In the genomic region with DNA sequence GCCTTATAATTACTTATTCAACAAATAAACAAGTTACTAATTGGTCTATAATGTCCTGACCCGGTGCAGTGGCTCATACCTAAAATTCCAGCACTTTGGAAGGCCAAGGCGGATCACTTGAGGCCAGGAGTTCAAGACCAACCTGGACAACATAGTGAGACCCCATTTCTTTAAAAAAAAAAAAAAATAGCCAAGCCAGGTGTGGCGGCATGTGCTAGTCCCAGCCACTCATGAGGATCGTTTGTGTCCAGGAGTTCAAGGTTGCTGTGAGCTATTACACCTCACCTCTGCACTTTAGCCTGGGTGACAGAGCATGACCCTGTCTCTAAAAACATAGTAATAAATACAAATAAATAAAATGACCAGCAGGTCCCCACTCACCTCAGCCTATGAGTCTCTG, we compare ENCODE assay signal across 26 cellular contexts.
"Had no signal": no experiment of that assay in that cellular context is flagged by ENCODE, and none has a peak within 500 bp of the region (broad histone marks: within the 10 kb centered on the region; RNA-seq: fewer than 3 reads in every experiment).

No MANE protein-coding gene starts in this region.

- DNase-seq: dermis blood vessel endothelial cell; esophagus squamous epithelium; foreskin fibroblast; glutamatergic neuron; left cardiac atrium; left ventricle myocardium superior; mesendoderm; naive B cell; occipital lobe; pancreas; retina; stimulated activated CD4-positive, alpha-beta T cell treated with anti-CD3 and anti-CD28 coated beads, Interleukin-15, amount 100 ng/mL, for 24 hours; stimulated activated CD4-positive, alpha-beta T cell treated with anti-CD3 and anti-CD28 coated beads, Interleukin-1b, Interleukin-23, amount 100 ng/mL, for 48 hours; stimulated activated CD4-positive, alpha-beta T cell treated with anti-CD3 and anti-CD28 coated beads, Interleukin-4, amount 100 ng/mL, for 24 hours; stimulated activated naive B cell treated with anti-CD40 and anti-IgM and Interleukin-4, amounts not matched to agents 10 μg/mL and 1 μg/mL and 100 μg/mL, for 72 hours; stomach; substantia nigra; transverse colon had no signal

- FAIRE-seq: colon, kidney, pancreas had no signal

- H3K27me3 ChIP-seq: esophagus squamous epithelium, gastroesophageal sphincter, pancreas, spleen, stomach, transverse colon had no signal

- H3K4me3 ChIP-seq: esophagus squamous epithelium, gastroesophageal sphincter, pancreas, prostate gland, spleen, stomach, thoracic aorta, transverse colon had no signal

- H3K27me3 Mint-ChIP-seq: naive B cell; stimulated activated naive B cell treated with anti-CD40 and anti-IgM and Interleukin-4, amounts not matched to agents 10 μg/mL and 1 μg/mL and 100 μg/mL, for 72 hours had no signal

- H3K4me3 Mint-ChIP-seq: naive B cell; nephron; stimulated activated naive B cell treated with anti-CD40 and anti-IgM and Interleukin-4, amounts not matched to agents 10 μg/mL and 1 μg/mL and 100 μg/mL, for 72 hours had no signal

- H3K27ac ChIP-seq: pancreas, prostate gland, spleen, thoracic aorta, transverse colon had no signal

- ATAC-seq: gastroesophageal sphincter; left cardiac atrium; left ventricle myocardium superior; pancreas; sciatic nerve; stimulated activated naive B cell treated with anti-CD40 and anti-IgM and Interleukin-4, amounts not matched to agents 10 μg/mL and 1 μg/mL and 100 μg/mL, for 72 hours had no signal

- H3K9me3 Mint-ChIP-seq: naive B cell, nephron had no signal

- H3K9me3 ChIP-seq: esophagus squamous epithelium, gastroesophageal sphincter, pancreas, prostate gland, spleen, stomach, thoracic aorta, transverse colon had no signal
